8 cellular contexts compared by ENCODE assay signal in genomic region chr15:70854669-70854976, GRCh38. TPM values are rescaled to one million over a fixed set of nuclear protein-coding genes. Genes with fewer than 3 reads are reported as not detected.
A peak's percentile ranks its signal among the peaks of the same experiment; 100 is the strongest.
DNase-seq lines count a peak whose midpoint lies in the region; ATAC-seq and TF ChIP-seq lines count a peak whose summit lies in the region.

No MANE protein-coding gene starts in this region.

- H3K27me3 Mint-ChIP-seq in CD14-positive monocyte (ENCODE audit: low read depth in 3 of 3): peaks cover 49 to 78% (median 65%) of the 10 kb centered on the region in 3 donors

- no peak for ATAC-seq in GM19463 (IDR thresholded peaks at IDR 0.05; ENCODE audit: unreplicated experiment)
- no peak for ATAC-seq in GM21381 (IDR thresholded peaks at IDR 0.05; ENCODE audit: unreplicated experiment)

- H3K4me1 ChIP-seq in ectodermal cell (ENCODE audit: control insufficient read depth, insufficient read depth, low read length): no peaks in the 10 kb centered on the region
- peaks cover 0 to 27% of the 10 kb centered on the region in 2 donors for H3K4me1 ChIP-seq in muscle layer of duodenum (ENCODE audit: control insufficient read depth in 1 of 2, insufficient read depth in 2 of 2, low read length in 2 of 2)

- intact Hi-C loops in CD14-positive monocyte (cut with micrococcal nuclease): no loop called here

- H3K27me3 ChIP-seq in ectodermal cell (ENCODE audit: control insufficient read depth, insufficient read depth, low read length, poor library complexity, severe bottlenecking) (peaks cover 14% of the 10 kb centered on the region), muscle layer of duodenum (ENCODE audit: low read depth, low read length) (no peaks in the 10 kb centered on the region)

- peaks cover 0 to 10% (median 2%) of the 10 kb centered on the region in 7 donors for H3K9me3 Mint-ChIP-seq in CD14-positive monocyte

- H3K36me3 ChIP-seq in ectodermal cell (ENCODE audit: control insufficient read depth, insufficient read depth, low read length) (no peaks in the 10 kb centered on the region), muscle layer of duodenum (ENCODE audit: control insufficient read depth in 1 of 2, insufficient read depth in 2 of 2, low read length in 2 of 2) (peaks cover 0 to 26% of the 10 kb centered on the region in 2 donors)

- no peak overlapping the region for H3K27ac Mint-ChIP-seq in CD14-positive monocyte

- DNase-seq in CD14-positive monocyte (ENCODE audit: low spot score): no peak
- peak; percentile 70 for DNase-seq in NCI-H226
- no peak for DNase-seq in mesenteric fat pad (ENCODE audit: low spot score)
- DNase-seq in GM20000 (ENCODE audit: low spot score): no peak

- peaks cover 4 to 6% of the 10 kb centered on the region in 2 donors for H3K36me3 Mint-ChIP-seq in CD14-positive monocyte

- 61 to 62% methylated on average over 4 of the region's 4 CpGs for WGBS in ectodermal cell, 2 experiments

- H3K4me1 Mint-ChIP-seq in CD14-positive monocyte: peaks cover 4% of the 10 kb centered on the region

- peak overlapping the region; percentile 81 for H3K4me3 ChIP-seq in ectodermal cell (ENCODE audit: insufficient read depth, low read depth, low read length)
- peak overlapping the region; percentile 30 to 70 for H3K4me3 ChIP-seq in muscle layer of duodenum (ENCODE audit: low read depth in 1 of 2, low read length in 2 of 2)

- TF ChIP-seq CTCF in CD14-positive monocyte (IDR thresholded peaks at IDR 0.05): no peak
- no peak for TF ChIP-seq CTCF in GM20000 (IDR thresholded peaks at IDR 0.05; ENCODE audit: extremely low read depth, missing control alignments)

- H3K27ac ChIP-seq in ectodermal cell (ENCODE audit: insufficient read depth, low read depth, low read length, poor library complexity, severe bottlenecking) (no peak overlapping the region), muscle layer of duodenum (ENCODE audit: low read length) (peak overlapping the region; percentile 77)

- peak overlapping the region; percentile 67 to 81 for H3K4me3 Mint-ChIP-seq in CD14-positive monocyte

- no peaks in the 10 kb centered on the region for H3K9me3 ChIP-seq in ectodermal cell (ENCODE audit: control insufficient read depth, low read length)
- no peaks in the 10 kb centered on the region for H3K9me3 ChIP-seq in muscle layer of duodenum (ENCODE audit: control insufficient read depth in 1 of 2, low read length in 2 of 2)

RNA-seq across cellular contexts. Expression of gene LARP6, which starts 0.7 kb away (rescaled TPM):
- polyA plus RNA-seq in CD14-positive monocyte: not detected
- 17.0 TPM for polyA plus RNA-seq in ectodermal cell (2013, experiment 1 of 4)
- 14.7 TPM for polyA plus RNA-seq in ectodermal cell (2013, experiment 2 of 4)
- polyA plus RNA-seq in ectodermal cell (2013, experiment 3 of 4): 11.9 TPM
- polyA plus RNA-seq in ectodermal cell (2013, experiment 4 of 4): 11.9 TPM
- 89.9 TPM for total RNA-seq in mesenteric fat pad

RNA-seq across cellular contexts. Expression of gene THAP10, which starts 37.6 kb away (rescaled TPM):
- under 1 TPM; 0.12 to 0.30 TPM for polyA plus RNA-seq in CD14-positive monocyte
- polyA plus RNA-seq in ectodermal cell (2013, experiment 1 of 4): 7.1 TPM
- 7.0 TPM for polyA plus RNA-seq in ectodermal cell (2013, experiment 2 of 4)
- polyA plus RNA-seq in ectodermal cell (2013, experiment 3 of 4): 6.6 TPM
- 6.5 TPM for polyA plus RNA-seq in ectodermal cell (2013, experiment 4 of 4)
- 1.0 TPM for total RNA-seq in mesenteric fat pad

RNA-seq across cellular contexts. Expression of gene LRRC49, which starts 38.0 kb away (rescaled TPM):
- polyA plus RNA-seq in CD14-positive monocyte: under 1 TPM; 0.24 to 0.51 TPM
- polyA plus RNA-seq in ectodermal cell (2013, experiment 1 of 4): 33.1 TPM
- polyA plus RNA-seq in ectodermal cell (2013, experiment 2 of 4): 40.0 TPM
- polyA plus RNA-seq in ectodermal cell (2013, experiment 3 of 4): 27.1 TPM
- 35.4 TPM for polyA plus RNA-seq in ectodermal cell (2013, experiment 4 of 4)
- 4.0 TPM for total RNA-seq in mesenteric fat pad
